15 cellular contexts compared by ENCODE assay signal in genomic region chr1:50930193-50930592, GRCh38. TPM values are rescaled to one million over a fixed set of nuclear protein-coding genes. Genes with fewer than 3 reads are reported as not detected.
A peak's percentile ranks its signal among the peaks of the same experiment; 100 is the strongest.
DNase-seq lines count a peak whose midpoint lies in the region; ATAC-seq and TF ChIP-seq lines count a peak whose summit lies in the region.
"Had no signal": no experiment of that assay in that cellular context is flagged by ENCODE, and none has a peak within 500 bp of the region (broad histone marks: within the 10 kb centered on the region; RNA-seq: fewer than 3 reads in every experiment).

No MANE protein-coding gene starts in this region.

- H4K20me1 ChIP-seq in neural progenitor cell (ENCODE audit: low read depth), result peaks cover 4% of the 10 kb centered on the region

- H3K9ac ChIP-seq in neural progenitor cell, result no peak overlapping the region

- peaks cover 41% of the 10 kb centered on the region for H3K79me2 ChIP-seq in neural progenitor cell (ENCODE audit: low read depth)

- no peak overlapping the region for H3K27ac Mint-ChIP-seq in activated CD8-positive, alpha-beta T cell treated with anti-CD3 and anti-CD28 coated beads, Interleukin-2, amount 10 ng/mL, durations not matched to agents 7 days and 5 days
- H3K27ac Mint-ChIP-seq in neural progenitor cell, result no peak overlapping the region
- H3K27ac Mint-ChIP-seq: nephron progenitor cell had no signal

- intact Hi-C loops in Right ventricle myocardium superior (cut with DNase I), result loop anchor here (5.0 kb wide), 1 partner anchor 112 kb away; no protein-coding TSS in a partner anchor

- H3K36me3 Mint-ChIP-seq in activated CD8-positive, alpha-beta T cell treated with anti-CD3 and anti-CD28 coated beads, Interleukin-2, amount 10 ng/mL, durations not matched to agents 7 days and 5 days (ENCODE audit: low read depth), result peaks cover 7% of the 10 kb centered on the region
- H3K36me3 Mint-ChIP-seq in neural progenitor cell, result peaks cover 9% of the 10 kb centered on the region

- peaks cover 10% of the 10 kb centered on the region for H3K4me1 Mint-ChIP-seq in activated CD8-positive, alpha-beta T cell treated with anti-CD3 and anti-CD28 coated beads, Interleukin-2, amount 10 ng/mL, durations not matched to agents 7 days and 5 days (ENCODE audit: low read depth)
- H3K4me1 Mint-ChIP-seq in neural progenitor cell, result no peaks in the 10 kb centered on the region

- H3K4me2 ChIP-seq in neural progenitor cell, result no peak overlapping the region

- POLR2A ChIA-PET in activated CD8-positive, alpha-beta T cell treated with anti-CD3 and anti-CD28 coated beads, Interleukin-2, amount 10 ng/mL, durations not matched to agents 7 days and 5 days (lab: Charles Lee), result interaction anchor here (0.8 to 2.0 kb wide), 3 partner anchors 30 to 39 kb away, joined by 3 to 9 read pairs (median 3); partner anchors contain the start of genes CDKN2C and FAF1

- no peak overlapping the region for H3K4me3 Mint-ChIP-seq in activated CD8-positive, alpha-beta T cell treated with anti-CD3 and anti-CD28 coated beads, Interleukin-2, amount 10 ng/mL, durations not matched to agents 7 days and 5 days
- H3K4me3 Mint-ChIP-seq in neural progenitor cell, result no peak overlapping the region
- H3K4me3 Mint-ChIP-seq: nephron progenitor cell had no signal

- H3K27me3 Mint-ChIP-seq in activated CD8-positive, alpha-beta T cell treated with anti-CD3 and anti-CD28 coated beads, Interleukin-2, amount 10 ng/mL, durations not matched to agents 7 days and 5 days (ENCODE audit: low read depth), result no peaks in the 10 kb centered on the region
- no peaks in the 10 kb centered on the region for H3K27me3 Mint-ChIP-seq in neural progenitor cell (ENCODE audit: insufficient read depth, low read depth)

- H3K4me1 ChIP-seq in neural progenitor cell, result no peaks in the 10 kb centered on the region
- H3K4me1 ChIP-seq: colonic mucosa had no signal

- H3K36me3 ChIP-seq in neural progenitor cell, result no peaks in the 10 kb centered on the region
- H3K36me3 ChIP-seq: colonic mucosa had no signal

- no peaks in the 10 kb centered on the region for H3K9me3 Mint-ChIP-seq in activated CD8-positive, alpha-beta T cell treated with anti-CD3 and anti-CD28 coated beads, Interleukin-2, amount 10 ng/mL, durations not matched to agents 7 days and 5 days (ENCODE audit: insufficient read depth)
- H3K9me3 Mint-ChIP-seq in neural progenitor cell, result peaks cover 8% of the 10 kb centered on the region

- no peaks in the 10 kb centered on the region for H3F3A ChIP-seq in neural progenitor cell (ENCODE audit: low read depth)

- H3K27ac ChIP-seq in neural progenitor cell, result no peak overlapping the region
- H3K27ac ChIP-seq: colonic mucosa, skin epidermis had no signal

- no peak overlapping the region for H2AFZ ChIP-seq in neural progenitor cell (replicated peaks)

- no peaks in the 10 kb centered on the region for H3K9me3 ChIP-seq in neural progenitor cell (ENCODE audit: low read depth)
- H3K9me3 ChIP-seq: colonic mucosa had no signal

- H3K4me3 ChIP-seq in neural progenitor cell, result no peak overlapping the region
- H3K4me3 ChIP-seq: colonic mucosa, skin epidermis had no signal

- ATAC-seq in GM18502 (IDR thresholded peaks at IDR 0.05; ENCODE audit: poor library complexity, unreplicated experiment), result peak; percentile 69
- peak; percentile 77 for ATAC-seq in GM19463 (IDR thresholded peaks at IDR 0.05; ENCODE audit: unreplicated experiment)
- ATAC-seq in HG03045 (IDR thresholded peaks at IDR 0.05; ENCODE audit: unreplicated experiment), result peak; percentile 53
- ATAC-seq in activated CD8-positive, alpha-beta T cell treated with anti-CD3 and anti-CD28 coated beads, Interleukin-2, amount 10 ng/mL, durations not matched to agents 7 days and 5 days, result peak; percentile 44
- ATAC-seq in HG02623 (IDR thresholded peaks at IDR 0.05; ENCODE audit: unreplicated experiment), result no peak
- ATAC-seq in Right ventricle myocardium superior (ENCODE audit: poor library complexity), result no peak

- CTCF ChIA-PET in activated CD8-positive, alpha-beta T cell treated with anti-CD3 and anti-CD28 coated beads, Interleukin-2, amount 10 ng/mL, durations not matched to agents 7 days and 5 days (lab: Charles Lee), result interaction anchor here (0.5 to 2.5 kb wide), 26 partner anchors 8 to 366 kb away, joined by 3 to 42 read pairs (median 5); partner anchors contain the start of genes CDKN2C and FAF1

- no peak for DNase-seq in activated CD8-positive, alpha-beta T cell treated with anti-CD3 and anti-CD28 coated beads, Interleukin-2, amount 10 ng/mL, durations not matched to agents 7 days and 5 days
- DNase-seq in DMS153 treated with DMSO at 0.1 percent for 48 hours (lab: John Stamatoyannopoulos, UW; ENCODE audit: unreplicated experiment), result no peak
- no peak for DNase-seq in neural progenitor cell (ENCODE audit: low spot score)
- no peak for DNase-seq in Right ventricle myocardium superior
- DNase-seq: activated CD4-positive, alpha-beta T cell treated with anti-CD3 and anti-CD28 coated beads, Interleukin-2, amount 50 U/mL, for 48 hours; colonic mucosa; GOT3; nephron progenitor cell; NK-92 treated with Interleukin-12 subunit alpha and Interleukin-12 subunit beta, amount 100 ng/mL, for 24 hours; SW 1271 had no signal

- TF ChIP-seq CTCF in neural progenitor cell (IDR thresholded peaks at IDR 0.05), result no peak

- no peaks in the 10 kb centered on the region for H3K27me3 ChIP-seq in neural progenitor cell
- H3K27me3 ChIP-seq: colonic mucosa had no signal

RNA-seq across cellular contexts. Expression of gene FAF1, which starts 29.9 kb away (rescaled TPM):
- total RNA-seq in activated CD8-positive, alpha-beta T cell treated with anti-CD3 and anti-CD28 coated beads, Interleukin-2, amount 10 ng/mL, durations not matched to agents 7 days and 5 days, result 100 to 1,000 TPM in 1 of 2 experiments, 10 to 100 TPM in 1; 95.6 to 104 TPM
- total RNA-seq in neural progenitor cell (ENCODE audit: low replicate concordance) (78.0 and 103 TPM in 2 replicates), Right ventricle myocardium superior (88.1 TPM)

RNA-seq across cellular contexts. Expression of gene CDKN2C, which starts 39.9 kb away (rescaled TPM):
- 10 to 100 TPM; 82.0 to 82.5 TPM for total RNA-seq in activated CD8-positive, alpha-beta T cell treated with anti-CD3 and anti-CD28 coated beads, Interleukin-2, amount 10 ng/mL, durations not matched to agents 7 days and 5 days
- total RNA-seq in neural progenitor cell (ENCODE audit: low replicate concordance) (0.11 and 0.65 TPM in 2 replicates), Right ventricle myocardium superior (15.1 TPM)

Comparison
In these comparisons a context has a peak if more than half of its experiments do, and no peak if none do; other contexts are left out.
1. ATAC-seq: peak in GM18502 (single experiment), GM19463 (single experiment), HG03045 (single experiment) and activated CD8-positive, alpha-beta T cell treated with anti-CD3 and anti-CD28 coated beads, Interleukin-2, amount 10 ng/mL, durations not matched to agents 7 days and 5 days (single experiment); none in HG02623 (single experiment) and Right ventricle myocardium superior (single experiment).